8 cellular contexts compared by ENCODE assay signal in genomic region chr17:75087558-75088453, GRCh38. TPM values are rescaled to one million over a fixed set of nuclear protein-coding genes. Genes with fewer than 3 reads are reported as not detected.
A peak's percentile ranks its signal among the peaks of the same experiment; 100 is the strongest.
DNase-seq lines count a peak whose midpoint lies in the region; ATAC-seq and TF ChIP-seq lines count a peak whose summit lies in the region.

SLC16A5 (plus strand) TSS chr17:75087954; CDS start chr17:75093637, 5,683 bp downstream.

- no peaks in the 10 kb centered on the region for H3K27me3 Mint-ChIP-seq in CD8-positive, alpha-beta memory T cell
- peaks cover 27% of the 10 kb centered on the region for H3K27me3 Mint-ChIP-seq in GM23338 (ENCODE audit: insufficient read depth, low read depth, poor library complexity)

- peak within 1 kb of the TSS; percentile 77 to 90 (median 81) for H3K4me3 Mint-ChIP-seq in CD8-positive, alpha-beta memory T cell
- peak within 1 kb of the TSS; percentile 84 for H3K4me3 Mint-ChIP-seq in GM23338

- peak; percentile 81 for ATAC-seq in GM23338
- ATAC-seq in HG03378 (IDR thresholded peaks at IDR 0.05; ENCODE audit: unreplicated experiment), result no peak

- peak within 1 kb of the TSS; percentile 98 for H2BK120ac ChIP-seq in trophoblast cell (ENCODE audit: insufficient read depth, low read length, poor library complexity)

- peak within 1 kb of the TSS; percentile 100 for H4K91ac ChIP-seq in trophoblast cell (ENCODE audit: low read depth, low read length)

- H3K9me2 ChIP-seq in GM23338 (ENCODE audit: insufficient read depth), result no peaks in the 10 kb centered on the region

- H3K79me2 ChIP-seq in GM23338 (replicated peaks; ENCODE audit: insufficient read depth) (peaks cover 11% of the 10 kb centered on the region), trophoblast cell (ENCODE audit: control insufficient read depth, insufficient read depth, low read length, poor library complexity) (peaks cover 17% of the 10 kb centered on the region)

- H3K4me1 Mint-ChIP-seq in CD8-positive, alpha-beta memory T cell, result peaks cover 19 to 36% (median 34%) of the 10 kb centered on the region in 3 donors
- H3K4me1 Mint-ChIP-seq in GM23338, result peaks cover 57% of the 10 kb centered on the region

- no peaks in the 10 kb centered on the region for H4K20me1 ChIP-seq in GM23338 (replicated peaks; ENCODE audit: insufficient read depth)

- peaks cover 37% of the 10 kb centered on the region for H3F3A ChIP-seq in GM23338 (replicated peaks; ENCODE audit: low read depth)

- peak within 1 kb of the TSS; percentile 99 for H2BK5ac ChIP-seq in trophoblast cell (ENCODE audit: low read depth, low read length, poor library complexity)

- H3K9me3 Mint-ChIP-seq in CD8-positive, alpha-beta memory T cell, result no peaks in the 10 kb centered on the region
- no peaks in the 10 kb centered on the region; the same call in 2 of the 3 replicates for H3K9me3 Mint-ChIP-seq in GM23338

- H3K36me3 ChIP-seq in CD8-positive, alpha-beta memory T cell (ENCODE audit: insufficient read depth, low read length), result no peaks in the 10 kb centered on the region
- no peaks in the 10 kb centered on the region for H3K36me3 ChIP-seq in GM23338 (ENCODE audit: insufficient read depth)
- H3K36me3 ChIP-seq in cardiac muscle cell, result no peaks in the 10 kb centered on the region
- H3K36me3 ChIP-seq in trophoblast cell (ENCODE audit: control insufficient read depth in 1 of 2, insufficient read depth in 2 of 2, low read length in 2 of 2), result no peaks in the 10 kb centered on the region

- H3K27ac Mint-ChIP-seq in CD8-positive, alpha-beta memory T cell, result peak within 1 kb of the TSS in 6 of 8 donors; percentile 46 to 86 (median 71)
- peak within 1 kb of the TSS; percentile 93 for H3K27ac Mint-ChIP-seq in GM23338

- WGBS in adipose tissue, 3 donors, result 2 to 15% (median 4%) methylated on average over 47 to 69 of the region's 69 CpGs
- no CpG with 5 or more reads among the region's 69 CpGs for WGBS in trophoblast cell (ENCODE audit: extremely low coverage, insufficient coverage, insufficient read length)

- peak within 1 kb of the TSS; percentile 59 for H3K4me3 ChIP-seq in CD8-positive, alpha-beta memory T cell (ENCODE audit: low read length)
- H3K4me3 ChIP-seq in GM23338 (peak within 1 kb of the TSS; percentile 91), cardiac muscle cell (peak within 1 kb of the TSS; percentile 31), trophoblast cell (ENCODE audit: low read depth, low read length) (peak within 1 kb of the TSS; percentile 78)

- CTCF ChIA-PET in CD8-positive, alpha-beta memory T cell (lab: Charles Lee), result interaction anchor here (1.0 to 2.6 kb wide), 6 partner anchors 20 to 126 kb away, joined by 3 to 8 read pairs (median 4); partner anchors contain the start of genes ARMC7, ATP5PD and KCTD2

- H2BK12ac ChIP-seq in trophoblast cell (ENCODE audit: low read length), result peak within 1 kb of the TSS; percentile 91

- no peaks in the 10 kb centered on the region for H3K27me3 ChIP-seq in CD8-positive, alpha-beta memory T cell (ENCODE audit: insufficient read depth, low read length, poor library complexity, severe bottlenecking)
- H3K27me3 ChIP-seq in GM23338 (ENCODE audit: insufficient read depth) (no peaks in the 10 kb centered on the region), cardiac muscle cell (no peaks in the 10 kb centered on the region), trophoblast cell (ENCODE audit: insufficient read depth, low read length) (no peaks in the 10 kb centered on the region)

- peak within 1 kb of the TSS; percentile 99 for H4K8ac ChIP-seq in trophoblast cell (ENCODE audit: low read depth, low read length)

- no peak within 1 kb of the TSS for H3K23ac ChIP-seq in trophoblast cell (ENCODE audit: low read length)

- H3K27ac ChIP-seq in CD8-positive, alpha-beta memory T cell (ENCODE audit: low read depth, low read length), result peak within 1 kb of the TSS; percentile 70
- H3K27ac ChIP-seq in GM23338 (ENCODE audit: low read depth), result peak within 1 kb of the TSS; percentile 98
- peak within 1 kb of the TSS; percentile 31 for H3K27ac ChIP-seq in adipose tissue (ENCODE audit: low read depth, low read length)
- H3K27ac ChIP-seq in cardiac muscle cell, result peak within 1 kb of the TSS; percentile 58
- peak within 1 kb of the TSS; percentile 100 for H3K27ac ChIP-seq in trophoblast cell (ENCODE audit: low read depth, low read length)

- no peak for TF ChIP-seq CTCF in GM23338 (conservative IDR thresholded peaks at IDR 0.05; ENCODE audit: low read depth in 2 of 2)
- TF ChIP-seq CTCF in cardiac muscle cell (IDR thresholded peaks at IDR 0.05; ENCODE audit: low read depth, low read length), result no peak

- H3K4me2 ChIP-seq in GM23338 (peak within 1 kb of the TSS; percentile 96), trophoblast cell (ENCODE audit: low read length) (peak within 1 kb of the TSS; percentile 66)

- H3K9me3 ChIP-seq in CD8-positive, alpha-beta memory T cell (ENCODE audit: low read length), result no peaks in the 10 kb centered on the region
- H3K9me3 ChIP-seq in cardiac muscle cell (ENCODE audit: low read depth), result no peaks in the 10 kb centered on the region
- H3K9me3 ChIP-seq in trophoblast cell (ENCODE audit: insufficient read depth, low read depth, low read length), result no peaks in the 10 kb centered on the region

- H3K4ac ChIP-seq in trophoblast cell (ENCODE audit: low read depth, low read length), result peak within 1 kb of the TSS; percentile 97

- peak within 1 kb of the TSS; percentile 99 for H3K14ac ChIP-seq in trophoblast cell (ENCODE audit: low read length)

- peak within 1 kb of the TSS; percentile 93 for H3K9ac ChIP-seq in trophoblast cell (ENCODE audit: low read length)

- peak within 1 kb of the TSS; percentile 98 for H3K18ac ChIP-seq in trophoblast cell (ENCODE audit: low read length)

- H3K4me1 ChIP-seq in CD8-positive, alpha-beta memory T cell (ENCODE audit: insufficient read depth, low read length), result peaks cover 32% of the 10 kb centered on the region
- H3K4me1 ChIP-seq in GM23338 (ENCODE audit: insufficient read depth) (peaks cover 48% of the 10 kb centered on the region), cardiac muscle cell (ENCODE audit: low read depth) (peaks cover 13% of the 10 kb centered on the region), trophoblast cell (ENCODE audit: control insufficient read depth in 1 of 2, insufficient read depth in 2 of 2, low read length in 2 of 2) (peaks cover 44 to 51% of the 10 kb centered on the region in 2 experiments)

- peaks cover 0 to 2% (median 0%) of the 10 kb centered on the region in 3 donors for H3K36me3 Mint-ChIP-seq in CD8-positive, alpha-beta memory T cell
- H3K36me3 Mint-ChIP-seq in GM23338 (ENCODE audit: low read depth), result no peaks in the 10 kb centered on the region; the same call in 2 of the 3 replicates

- H2AFZ ChIP-seq in GM23338, result peak within 1 kb of the TSS; percentile 90; the same call in 1 of the 2 replicates
- peak within 1 kb of the TSS; percentile 84 for H2AFZ ChIP-seq in trophoblast cell (ENCODE audit: insufficient read depth, low read length, poor library complexity)

- peak; percentile 10 to 63 (median 28) for DNase-seq in CD8-positive, alpha-beta memory T cell
- peak; percentile 98 for DNase-seq in GM23338 (ENCODE audit: low spot score)
- peak; percentile 87 to 93 for DNase-seq in cardiac muscle cell (ENCODE audit: low read depth in 1 of 2, low spot score in 1 of 2)
- peak; percentile 97 for DNase-seq in trophoblast cell
- DNase-seq in NK-92 (lab: John Stamatoyannopoulos, UW; ENCODE audit: unreplicated experiment), result no peak

- H2AK5ac ChIP-seq in trophoblast cell (ENCODE audit: low read length), result peak within 1 kb of the TSS; percentile 96

- POLR2A ChIA-PET in CD8-positive, alpha-beta memory T cell (lab: Charles Lee), result interaction anchor here (1.3 to 1.6 kb wide), 2 partner anchors 9 to 22 kb away, joined by 4 read pairs; partner anchors contain the start of gene ARMC7

- H4K12ac ChIP-seq in trophoblast cell (ENCODE audit: low read depth, low read length), result peak within 1 kb of the TSS; percentile 99

- peaks cover 23% of the 10 kb centered on the region for H3K79me1 ChIP-seq in trophoblast cell (ENCODE audit: low read length)

TF ChIP-seq in GM23338, 12 proteins besides CTCF, POLR2A, EP300 and RAD21 (continues in another document):
- peak; percentile 64 for TF ChIP-seq ETS1 (IDR thresholded peaks at IDR 0.05)

TF ChIP-seq in PFSK-1, 5 proteins besides CTCF, POLR2A, EP300 and RAD21:
- TF ChIP-seq FOXP2 (optimal IDR thresholded peaks at IDR 0.05; ENCODE audit: borderline replicate concordance, extremely low read depth, extremely low read length, insufficient read depth) (peak; percentile 68), TAF1 (IDR thresholded peaks at IDR 0.05; ENCODE audit: borderline replicate concordance, insufficient read depth, low read length) (0 out of 2 replicates have a peak, but pooled peaks have one; percentile 39), SIN3A (IDR thresholded peaks at IDR 0.05; ENCODE audit: borderline replicate concordance, insufficient read depth, low read length) (no peak)
TF ChIP-seq in PFSK-1: peak in this region for 2.

RNA-seq across cellular contexts. Expression of gene SLC16A5, which starts in this region (rescaled TPM):
- 1 to 10 TPM; 1.3 to 1.9 TPM for total RNA-seq in CD8-positive, alpha-beta memory T cell
- polyA plus RNA-seq in CD8-positive, alpha-beta memory T cell, result 0.82 TPM
- total RNA-seq in GM23338 (2014; rRNA removed; shearing (Covaris generic)), result 30.1 and 40.0 TPM in 2 replicates
- 5.0 and 7.3 TPM in 2 replicates for polyA plus RNA-seq in GM23338 (2016; fragmentation: Nextera tagmentation; extraction: Ambion mirVana)
- polyA plus RNA-seq in PFSK-1 (2012; ENCODE audit: insufficient read length, low read depth), result 2.3 TPM
- 1 to 10 TPM; 2.0 to 7.1 (median 5.6) TPM for polyA plus RNA-seq in adipose tissue
- total RNA-seq in cardiac muscle cell, result 32.2 and 47.1 TPM in 2 replicates
- polyA plus RNA-seq in cardiac muscle cell, result 9.9 and 18.8 TPM in 2 replicates
- polyA plus RNA-seq in trophoblast cell (2013), result 18.8 and 19.2 TPM in 2 replicates

Comparison
In these comparisons a context has a peak if more than half of its experiments do, and no peak if none do; other contexts are left out.
1. RNA of gene SLC16A5 (total RNA-seq): 32.2 to 47.1 TPM in cardiac muscle cell and 30.1 to 40.0 TPM in GM23338; 1.3 to 1.9 TPM in CD8-positive, alpha-beta memory T cell; every median in the first group is over 10 times any median in the second.
2. H3K27ac ChIP-seq: peak in every context shown above with its lines; median percentile 100 in trophoblast cell; 98 in GM23338; 70 in CD8-positive, alpha-beta memory T cell; 58 in cardiac muscle cell; 31 in adipose tissue.
3. H3K4me3 ChIP-seq: peak in every context shown above with its lines; median percentile 91 in GM23338; 78 in trophoblast cell; 59 in CD8-positive, alpha-beta memory T cell; 31 in cardiac muscle cell.